In genomic region chr16:11794447-11794846, GRCh38 we compare ENCODE assay signal across 11 cellular contexts. TPM values are rescaled to one million over a fixed set of nuclear protein-coding genes. Genes with fewer than 3 reads are reported as not detected.
DNase-seq lines count a peak whose midpoint lies in the region; ATAC-seq, FAIRE-seq and TF ChIP-seq lines count a peak whose summit lies in the region.
"Had no signal": no experiment of that assay in that cellular context is flagged by ENCODE, and none has a peak within 500 bp of the region (broad histone marks: within the 10 kb centered on the region; RNA-seq: fewer than 3 reads in every experiment).

No MANE protein-coding gene starts in this region.

- peaks cover 93% of the 10 kb centered on the region for H3K79me2 ChIP-seq in GM12878 (ENCODE audit: control insufficient read depth, insufficient read depth, low read length)

- H3K9me3 Mint-ChIP-seq in naive thymus-derived CD8-positive, alpha-beta T cell = no peaks in the 10 kb centered on the region

- H3K4me1 Mint-ChIP-seq in naive thymus-derived CD8-positive, alpha-beta T cell = peaks cover 44 to 81% (median 78%) of the 10 kb centered on the region in 4 donors

- H3K27me3 Mint-ChIP-seq in naive thymus-derived CD8-positive, alpha-beta T cell = no peaks in the 10 kb centered on the region

- FAIRE-seq in GM12878 (lab: Jason Lieb, UNC) = no peak

- H3K9ac ChIP-seq in BLaER1 (no peak overlapping the region), GM12878 (ENCODE audit: control insufficient read depth, insufficient read depth, low read length) (no peak overlapping the region; the same call in 1 of the 2 replicates)

- BruUV-seq in GM12878 (replicated peaks; lab: Mats Ljungman, UMichigan) = no TSS peak

- POLR2A ChIA-PET in GM12878 (lab: Charles Lee) = interaction anchor here (1.0 to 12.7 kb wide), 3 partner anchors 17 to 79 kb away, joined by 3 to 410 read pairs (median 164); partner anchors contain the start of gene TXNDC11
- POLR2A ChIA-PET in naive thymus-derived CD8-positive, alpha-beta T cell (lab: Charles Lee) = interaction anchor here (1.0 to 4.3 kb wide), 2 partner anchors 8 to 52 kb away, joined by 3 to 60 read pairs; partner anchors contain the start of gene TXNDC11

- DNase-seq in HL-60 (ENCODE audit: low read depth in 1 of 2, low spot score in 1 of 2) (no peak), GM12878 (ENCODE audit: low read depth, low spot score) (no peak), NCI-H1417 (lab: John Stamatoyannopoulos, UW) (no peak), Kasumi-1 (lab: John Stamatoyannopoulos, UW) (no peak), EL (no peak)
- DNase-seq in naive thymus-derived CD8-positive, alpha-beta T cell = no peak
- no peak for DNase-seq in stimulated activated CD4-positive, alpha-beta T cell treated with anti-CD3 and anti-CD28 coated beads, Interleukin-2, amount 100 ng/mL, for 24 hours
- DNase-seq: MV-4-11; stimulated activated CD4-positive, alpha-beta T cell treated with anti-CD3 and anti-CD28 coated beads, Interleukin-2, amount 100 ng/mL, for 48 hours had no signal

- SMC1A ChIA-PET in GM12878 (lab: Charles Lee; ENCODE audit: uncharacterized antibody, unreplicated experiment) = interaction anchor here (1.1 to 11.9 kb wide), 4 partner anchors 13 to 112 kb away, joined by 3 to 184 read pairs (median 64); partner anchors contain the start of gene TXNDC11

- RAD21 ChIA-PET in GM12878 (lab: Charles Lee; ENCODE audit: unreplicated experiment) = interaction anchor here (1.8 to 10.7 kb wide), 3 partner anchors 11 to 52 kb away, joined by 5 to 174 read pairs (median 12); partner anchors contain the start of gene TXNDC11

- no peak for TF ChIP-seq EP300 in GM12878 (IDR thresholded peaks at IDR 0.05; ENCODE audit: borderline replicate concordance in 1 of 2, control insufficient read depth in 1 of 2, low read depth in 2 of 2, low read length in 2 of 2)

- in situ Hi-C loops in GM12878 (cut with MboI) = no loop called here

- H3K4me2 ChIP-seq in BLaER1 = peak overlapping the region; percentile 96
- H3K4me2 ChIP-seq in GM12878 (ENCODE audit: control insufficient read depth, insufficient read depth) = peak overlapping the region; percentile 24

- no peak overlapping the region for H3K27ac ChIP-seq in BLaER1
- peak overlapping the region; percentile 3; the same call in 1 of the 2 replicates for H3K27ac ChIP-seq in HL-60 (replicated peaks)
- H3K27ac ChIP-seq in GM12878 (ENCODE audit: control insufficient read depth, insufficient read depth) = peak overlapping the region; percentile 1; the same call in 1 of the 2 replicates

- H3K4me3 ChIP-seq in BLaER1 = no peak overlapping the region
- H3K4me3 ChIP-seq in HL-60 (replicated peaks; ENCODE audit: insufficient read depth, low read length) = no peak overlapping the region
- H3K4me3 ChIP-seq in GM12878 = peak overlapping the region; percentile 97

- peak overlapping the region; percentile 87 to 95 (median 92) for H3K4me3 Mint-ChIP-seq in naive thymus-derived CD8-positive, alpha-beta T cell

- peak overlapping the region; percentile 81 to 97 (median 92) for H3K27ac Mint-ChIP-seq in naive thymus-derived CD8-positive, alpha-beta T cell

- 20% methylated on average over 2 of the region's 2 CpGs for WGBS in GM12878 (ENCODE audit: insufficient coverage, insufficient replicate concordance, low lambda C conversion rate, missing lambda C conversion rate)

- no peak for ATAC-seq in GM12878
- ATAC-seq in naive thymus-derived CD8-positive, alpha-beta T cell = no peak
- ATAC-seq: activated CD4-positive, CD25-positive, alpha-beta regulatory T cell treated with anti-CD3 and anti-CD28 coated beads, Interleukin-2, amount 50 U/mL, for 24 hours had no signal

- H4K20me1 ChIP-seq in BLaER1 = peaks cover 69% of the 10 kb centered on the region
- H4K20me1 ChIP-seq in GM12878 (ENCODE audit: control insufficient read depth, insufficient read depth) = peaks cover 4% of the 10 kb centered on the region; the same call in 1 of the 2 replicates

- TF ChIP-seq CTCF in HL-60 (IDR thresholded peaks at IDR 0.05; ENCODE audit: insufficient read depth, low read length) = no peak
- TF ChIP-seq CTCF in GM12878 (IDR thresholded peaks at IDR 0.05 in 2 of 3, conservative IDR thresholded peaks at IDR 0.05 in 1 of 3; ENCODE audit: control insufficient read depth in 2 of 3, extremely low read depth in 1 of 3, insufficient read depth in 1 of 3, low read depth in 3 of 3, low read length in 3 of 3) = no peak

- H3K4me1 ChIP-seq in BLaER1 = peaks cover 52% of the 10 kb centered on the region
- H3K4me1 ChIP-seq in GM12878 (ENCODE audit: control insufficient read depth, insufficient read depth, low read length) = peaks cover 15% of the 10 kb centered on the region

- no peaks in the 10 kb centered on the region for H3K9me3 ChIP-seq in BLaER1
- H3K9me3 ChIP-seq in GM12878 (replicated peaks; ENCODE audit: control insufficient read depth, insufficient read depth, low read length) = no peaks in the 10 kb centered on the region

- CTCF ChIA-PET in GM12878 (lab: Yijun Ruan, JAX) = interaction anchor here (1.0 to 7.9 kb wide), 5 partner anchors 9 to 56 kb away, joined by 3 to 62 read pairs (median 5); partner anchors contain the start of gene TXNDC11

- H3K27me3 ChIP-seq in BLaER1 (no peaks in the 10 kb centered on the region), HL-60 (ENCODE audit: insufficient read depth, poor library complexity, severe bottlenecking) (no peaks in the 10 kb centered on the region), GM12878 (replicated peaks in 1 of 2; ENCODE audit: control insufficient read depth in 2 of 2, insufficient read depth in 2 of 2, low read length in 1 of 2) (no peaks in the 10 kb centered on the region)

- H3K36me3 ChIP-seq in BLaER1 = peaks cover 50% of the 10 kb centered on the region
- H3K36me3 ChIP-seq in GM12878 (ENCODE audit: control insufficient read depth in 2 of 2, insufficient read depth in 2 of 2, low read length in 1 of 2) = peaks cover 0 to 4% of the 10 kb centered on the region in 2 experiments; a peak in 3 of 4 replicates

- H2AFZ ChIP-seq in GM12878 (ENCODE audit: control insufficient read depth, low read depth, low read length) = no peak overlapping the region

- no peak for TF ChIP-seq RAD21 in GM12878 (IDR thresholded peaks at IDR 0.05; ENCODE audit: insufficient read depth, low read depth, low read length)

- no peak for TF ChIP-seq POLR2A in GM12878 (IDR thresholded peaks at IDR 0.05; ENCODE audit: low read depth, low read length)

- peaks cover 0 to 17% (median 0%) of the 10 kb centered on the region in 3 donors for H3K36me3 Mint-ChIP-seq in naive thymus-derived CD8-positive, alpha-beta T cell

- intact Hi-C loops in GM12878 (cut with micrococcal nuclease; ENCODE audit: unreplicated experiment) = no loop called here

RNA-seq across cellular contexts. Expression of gene ZC3H7A, which starts 2.6 kb away (rescaled TPM):
- total RNA-seq in GM12878 (2013; cell fraction: nucleolus; rRNA removed) = 438 and 443 TPM in 2 replicates
- total RNA-seq in GM12878 (2014; rRNA removed) (53.8 and 61.9 TPM in 2 replicates), GM12878 (2014; rRNA removed; fragmentation: Illumina TruSeq; extraction: Trizol) (63.2 and 68.6 TPM in 2 replicates), GM12878 (2021) (67.0 and 67.9 TPM in 2 replicates)
- polyA plus RNA-seq in GM12878 (2011; ENCODE audit: low read depth) = 58.3 TPM
- polyA plus RNA-seq in GM12878 (2011; rRNA removed) (188 and 243 TPM in 2 replicates), GM12878 (2014; fragmentation: Illumina TruSeq; extraction: Trizol) (94.8 and 123 TPM in 2 replicates), GM12878 (2014; fragmentation: Nextera tagmentation; extraction: Ambion mirVana) (10 to 100 TPM; 46.3 to 77.8 TPM), GM12878 (2014; rRNA removed) (54.6 and 56.6 TPM in 2 replicates), GM12878 (2016; fragmentation: Nextera tagmentation; extraction: Ambion mirVana) (10 to 100 TPM; 69.4 to 70.0 TPM)
- 117 and 155 TPM in 2 replicates for polyA plus RNA-seq in GM12878 (2011; cell fraction: cytosol; rRNA removed)
- 352 and 369 TPM in 2 replicates for polyA plus RNA-seq in GM12878 (2011; cell fraction: nucleus; rRNA removed)
- 57.6 and 76.8 TPM in 2 replicates for polyA plus RNA-seq in GM12878 (2012)
- 106 and 129 TPM in 2 replicates for polyA minus RNA-seq in GM12878 (2011; rRNA and poly(A)+ RNA removed)
- 34.3 and 36.0 TPM in 2 replicates for polyA minus RNA-seq in GM12878 (2011; cell fraction: cytosol; rRNA and poly(A)+ RNA removed)
- polyA minus RNA-seq in GM12878 (2011; cell fraction: nucleus; rRNA and poly(A)+ RNA removed) = 89.0 and 106 TPM in 2 replicates
- 10 to 100 TPM; 71.0 to 72.2 TPM for total RNA-seq in naive thymus-derived CD8-positive, alpha-beta T cell
- 10 to 100 TPM; 29.7 to 35.1 (median 32.3) TPM for polyA plus RNA-seq in naive thymus-derived CD8-positive, alpha-beta T cell

RNA-seq across cellular contexts. Expression of gene TXNDC11, which starts 51.8 kb away (rescaled TPM):
- total RNA-seq in GM12878 (2013; cell fraction: nucleolus; rRNA removed) = 97.8 and 99.6 TPM in 2 replicates
- total RNA-seq in GM12878 (2014; rRNA removed) = 54.4 and 59.1 TPM in 2 replicates
- 33.3 and 43.1 TPM in 2 replicates for total RNA-seq in GM12878 (2014; rRNA removed; fragmentation: Illumina TruSeq; extraction: Trizol)
- 45.8 and 51.8 TPM in 2 replicates for total RNA-seq in GM12878 (2021)
- 38.0 TPM for polyA plus RNA-seq in GM12878 (2011; ENCODE audit: low read depth)
- polyA plus RNA-seq in GM12878 (2011; rRNA removed) = 71.0 and 86.7 TPM in 2 replicates
- 96.3 and 103 TPM in 2 replicates for polyA plus RNA-seq in GM12878 (2011; cell fraction: cytosol; rRNA removed)
- polyA plus RNA-seq in GM12878 (2011; cell fraction: nucleus; rRNA removed) = 86.4 and 91.4 TPM in 2 replicates
- polyA plus RNA-seq in GM12878 (2012) = 48.2 and 55.5 TPM in 2 replicates
- polyA plus RNA-seq in GM12878 (2014; fragmentation: Illumina TruSeq; extraction: Trizol) = 40.7 and 49.9 TPM in 2 replicates
- polyA plus RNA-seq in GM12878 (2014; fragmentation: Nextera tagmentation; extraction: Ambion mirVana) = 1 to 10 TPM; 1.7 to 7.3 TPM
- polyA plus RNA-seq in GM12878 (2014; rRNA removed) = 57.0 and 59.9 TPM in 2 replicates
- polyA plus RNA-seq in GM12878 (2016; fragmentation: Nextera tagmentation; extraction: Ambion mirVana) = 10 to 100 TPM; 69.8 to 70.7 TPM
- polyA minus RNA-seq in GM12878 (2011; rRNA and poly(A)+ RNA removed) = 79.2 and 95.3 TPM in 2 replicates
- polyA minus RNA-seq in GM12878 (2011; cell fraction: cytosol; rRNA and poly(A)+ RNA removed) = 28.7 and 34.5 TPM in 2 replicates
- polyA minus RNA-seq in GM12878 (2011; cell fraction: nucleus; rRNA and poly(A)+ RNA removed) = 27.4 and 50.4 TPM in 2 replicates
- total RNA-seq in naive thymus-derived CD8-positive, alpha-beta T cell = 10 to 100 TPM; 35.3 to 41.8 TPM
- polyA plus RNA-seq in naive thymus-derived CD8-positive, alpha-beta T cell = 10 to 100 TPM; 31.8 to 46.8 (median 35.4) TPM

RNA-seq across cellular contexts. Expression of gene RSL1D1, which starts 56.9 kb away (rescaled TPM):
- total RNA-seq in GM12878 (2013; cell fraction: nucleolus; rRNA removed) = 81.4 and 82.1 TPM in 2 replicates
- total RNA-seq in GM12878 (2014; rRNA removed) (106 and 169 TPM in 2 replicates), GM12878 (2014; rRNA removed; fragmentation: Illumina TruSeq; extraction: Trizol) (298 and 321 TPM in 2 replicates), GM12878 (2021) (191 and 195 TPM in 2 replicates)
- polyA plus RNA-seq in GM12878 (2011; ENCODE audit: low read depth) = 76.3 TPM
- polyA plus RNA-seq in GM12878 (2011; rRNA removed) (182 and 374 TPM in 2 replicates), GM12878 (2014; fragmentation: Illumina TruSeq; extraction: Trizol) (535 and 601 TPM in 2 replicates), GM12878 (2014; fragmentation: Nextera tagmentation; extraction: Ambion mirVana) (100 to 1,000 TPM; 288 to 367 TPM), GM12878 (2014; rRNA removed) (139 and 173 TPM in 2 replicates), GM12878 (2016; fragmentation: Nextera tagmentation; extraction: Ambion mirVana) (100 to 1,000 TPM; 366 to 393 TPM)
- polyA plus RNA-seq in GM12878 (2011; cell fraction: cytosol; rRNA removed) = 55.2 and 56.9 TPM in 2 replicates
- polyA plus RNA-seq in GM12878 (2011; cell fraction: nucleus; rRNA removed) = 19.0 and 29.6 TPM in 2 replicates
- 210 and 234 TPM in 2 replicates for polyA plus RNA-seq in GM12878 (2012)
- polyA minus RNA-seq in GM12878 (2011; rRNA and poly(A)+ RNA removed) = 67.2 and 96.8 TPM in 2 replicates
- polyA minus RNA-seq in GM12878 (2011; cell fraction: cytosol; rRNA and poly(A)+ RNA removed) = 66.8 and 81.0 TPM in 2 replicates
- polyA minus RNA-seq in GM12878 (2011; cell fraction: nucleus; rRNA and poly(A)+ RNA removed) = 9.4 and 18.1 TPM in 2 replicates
- 100 to 1,000 TPM; 238 to 252 TPM for total RNA-seq in naive thymus-derived CD8-positive, alpha-beta T cell
- polyA plus RNA-seq in naive thymus-derived CD8-positive, alpha-beta T cell = 100 to 1,000 TPM; 256 to 353 (median 337) TPM
